19 cellular contexts compared by ENCODE assay signal in genomic region chr7:142611566-142612250, GRCh38.
A peak's percentile ranks its signal among the peaks of the same experiment; 100 is the strongest.
DNase-seq lines count a peak whose midpoint lies in the region; ATAC-seq, FAIRE-seq and TF ChIP-seq lines count a peak whose summit lies in the region.
"Had no signal": no experiment of that assay in that cellular context is flagged by ENCODE, and none has a peak within 500 bp of the region (broad histone marks: within the 10 kb centered on the region; RNA-seq: fewer than 3 reads in every experiment).

No MANE protein-coding gene starts in this region.

- H3K36me3 ChIP-seq in RWPE2 (ENCODE audit: low read depth): no peaks in the 10 kb centered on the region
- H3K36me3 ChIP-seq in H1 (ENCODE audit: control insufficient read depth in 2 of 4, insufficient read depth in 4 of 4, low read length in 3 of 4): no peaks in the 10 kb centered on the region
- H3K36me3 ChIP-seq: gastrocnemius medialis, upper lobe of left lung had no signal

- no peak for TF ChIP-seq EP300 in H1 (IDR thresholded peaks at IDR 0.05; ENCODE audit: borderline replicate concordance in 1 of 2, low read depth in 2 of 2, low read length in 2 of 2)

- H3K4me1 Mint-ChIP-seq in activated naive CD4-positive, alpha-beta T cell treated with anti-CD3 and anti-CD28 coated beads for 36 hours (ENCODE audit: low read depth): peaks cover 43% of the 10 kb centered on the region
- H3K4me1 Mint-ChIP-seq: naive B cell had no signal

- H2BK12ac ChIP-seq in H1 (ENCODE audit: low read depth, low read length): no peak overlapping the region

- no peaks in the 10 kb centered on the region for H3K79me1 ChIP-seq in H1 (ENCODE audit: low read depth, low read length)

- H3K36me3 Mint-ChIP-seq in activated naive CD4-positive, alpha-beta T cell treated with anti-CD3 and anti-CD28 coated beads for 36 hours (ENCODE audit: low read depth): no peaks in the 10 kb centered on the region
- H3K36me3 Mint-ChIP-seq: naive B cell; stimulated activated naive B cell treated with anti-CD40 and anti-IgM and Interleukin-4, amounts not matched to agents 10 μg/mL and 1 μg/mL and 100 μg/mL, for 72 hours had no signal

- H2AFZ ChIP-seq in H1 (ENCODE audit: low read length): peak overlapping the region; percentile 76; the same call in 1 of the 2 replicates

- intact Hi-C loops in activated naive CD4-positive, alpha-beta T cell treated with anti-CD3 and anti-CD28 coated beads for 36 hours (cut with micrococcal nuclease): no loop called here

- no peak for DNase-seq in activated naive CD4-positive, alpha-beta T cell treated with anti-CD3 and anti-CD28 coated beads for 36 hours
- no peak for DNase-seq in activated naive CD4-positive, alpha-beta T cell (lab: John Stamatoyannopoulos, UW)
- DNase-seq in RWPE2 (ENCODE audit: low spot score): no peak
- no peak for DNase-seq in H1 (ENCODE audit: low read depth in 1 of 2, low spot score in 2 of 2)
- DNase-seq in skeletal muscle cell (ENCODE audit: low read depth): peak; percentile 23
- DNase-seq in HPDE6-E6E7 (ENCODE audit: extremely low spot score): no peak
- no peak for DNase-seq in SKM-1 (lab: John Stamatoyannopoulos, UW; ENCODE audit: unreplicated experiment)
- DNase-seq: activated CD8-positive, alpha-beta memory T cell treated with anti-CD3 and anti-CD28 coated beads for 24 hours; activated naive CD4-positive, alpha-beta T cell treated with anti-CD3 and anti-CD28 coated beads, Interleukin-2, amount 50 U/mL, for 16 hours; effector CD8-positive, alpha-beta T cell; gastrocnemius medialis; naive B cell; NCI-H1105 treated with DMSO at 0.1 percent for 48 hours; SIG-M5; stimulated activated naive B cell treated with anti-CD40 and anti-IgM and Interleukin-4, amounts not matched to agents 10 μg/mL and 1 μg/mL and 100 μg/mL, for 72 hours; upper lobe of left lung had no signal

- no peak overlapping the region for H3K23ac ChIP-seq in H1 (ENCODE audit: insufficient read length)

- no peak overlapping the region for H2BK5ac ChIP-seq in H1 (ENCODE audit: low read depth, low read length)

- H3K79me2 ChIP-seq in H1 (ENCODE audit: control insufficient read depth in 1 of 2, insufficient read depth in 2 of 2, low read length in 2 of 2): no peaks in the 10 kb centered on the region

- H4K91ac ChIP-seq in H1 (replicated peaks; ENCODE audit: insufficient read length, low read length): no peak overlapping the region

- POLR2A ChIA-PET in H1 (lab: Charles Lee; ENCODE audit: partially characterized antibody): interaction anchor here (1.1 kb wide), 1 partner anchor 13 kb away, joined by 3 read pairs; no protein-coding TSS in a partner anchor

- no peak for TF ChIP-seq CTCF in RWPE2 (IDR thresholded peaks at IDR 0.05; ENCODE audit: poor library complexity, severe bottlenecking)
- TF ChIP-seq CTCF in H1 (IDR thresholded peaks at IDR 0.05; ENCODE audit: control extremely low read depth in 1 of 3, insufficient read depth in 1 of 3, low read depth in 1 of 3, low read length in 3 of 3): no peak

- H3K27ac Mint-ChIP-seq in activated naive CD4-positive, alpha-beta T cell treated with anti-CD3 and anti-CD28 coated beads for 36 hours: peak overlapping the region; percentile 85
- H3K27ac Mint-ChIP-seq: naive B cell; progenitor cell of endocrine pancreas; stimulated activated naive B cell treated with anti-CD40 and anti-IgM and Interleukin-4, amounts not matched to agents 10 μg/mL and 1 μg/mL and 100 μg/mL, for 72 hours had no signal

- no peaks in the 10 kb centered on the region for H3K27me3 Mint-ChIP-seq in activated naive CD4-positive, alpha-beta T cell treated with anti-CD3 and anti-CD28 coated beads for 36 hours (ENCODE audit: low read depth)

- H3K27me3 ChIP-seq in RWPE2 (ENCODE audit: insufficient read depth, poor library complexity, severe bottlenecking): no peaks in the 10 kb centered on the region
- H3K27me3 ChIP-seq in H1 (replicated peaks in 1 of 4; ENCODE audit: control insufficient read depth in 3 of 4, extremely low read depth in 1 of 4, insufficient read depth in 3 of 4, low read length in 3 of 4): no peaks in the 10 kb centered on the region
- H3K27me3 ChIP-seq: gastrocnemius medialis, upper lobe of left lung had no signal

- H2BK20ac ChIP-seq in H1 (ENCODE audit: low read length): no peak overlapping the region

- no peaks in the 10 kb centered on the region for H4K20me1 ChIP-seq in H1 (replicated peaks in 1 of 2; ENCODE audit: control insufficient read depth in 1 of 2, insufficient read depth in 2 of 2, low read length in 2 of 2)

- H4K8ac ChIP-seq in H1 (ENCODE audit: extremely low read depth, insufficient read depth, low read length): peak overlapping the region; percentile 31; the same call in 1 of the 2 replicates

- no peak overlapping the region for H3K4ac ChIP-seq in H1 (replicated peaks; ENCODE audit: insufficient read length, low read depth, low read length)

- no peak overlapping the region for H3K4me3 ChIP-seq in RWPE2 (ENCODE audit: severe bottlenecking)
- no peak overlapping the region for H3K4me3 ChIP-seq in H1 (ENCODE audit: extremely low read depth in 1 of 4, insufficient read depth in 2 of 4, low read depth in 3 of 4, low read length in 4 of 4)
- H3K4me3 ChIP-seq in skeletal muscle cell (ENCODE audit: low read depth, low read length): no peak overlapping the region
- H3K4me3 ChIP-seq: gastrocnemius medialis, upper lobe of left lung had no signal

- no peak overlapping the region for H3K18ac ChIP-seq in H1 (ENCODE audit: extremely low read depth, low read length)

- H2AK5ac ChIP-seq in H1 (ENCODE audit: low read depth, low read length): no peak overlapping the region

- no peak overlapping the region for H4K5ac ChIP-seq in H1 (ENCODE audit: insufficient read length, low read depth, low read length)

- no peaks in the 10 kb centered on the region; the same call in 1 of the 2 replicates for H3K23me2 ChIP-seq in H1 (ENCODE audit: low read depth, low read length)

- H2BK120ac ChIP-seq in H1 (replicated peaks; ENCODE audit: low read depth, low read length): no peak overlapping the region

- H3K4me2 ChIP-seq in H1 (ENCODE audit: insufficient read depth in 1 of 2, low read depth in 2 of 2, low read length in 2 of 2): no peak overlapping the region

- H3K9me3 Mint-ChIP-seq in activated naive CD4-positive, alpha-beta T cell treated with anti-CD3 and anti-CD28 coated beads for 36 hours: no peaks in the 10 kb centered on the region
- H3K9me3 Mint-ChIP-seq: naive B cell; stimulated activated naive B cell treated with anti-CD40 and anti-IgM and Interleukin-4, amounts not matched to agents 10 μg/mL and 1 μg/mL and 100 μg/mL, for 72 hours had no signal

- H3K4me1 ChIP-seq in RWPE2 (ENCODE audit: insufficient read depth, poor library complexity, severe bottlenecking) (peaks cover 12% of the 10 kb centered on the region), H1 (replicated peaks in 1 of 4; ENCODE audit: control insufficient read depth in 3 of 4, insufficient read depth in 4 of 4, low read length in 3 of 4) (peaks cover 0 to 2% (median 1%) of the 10 kb centered on the region in 4 experiments; a peak in 2 of 7 replicates)

- H3K56ac ChIP-seq in H1 (replicated peaks; ENCODE audit: insufficient read length, low read depth, low read length): no peak overlapping the region

- TF ChIP-seq RAD21 in H1 (IDR thresholded peaks at IDR 0.05 in 1 of 2, conservative IDR thresholded peaks at IDR 0.05 in 1 of 2; ENCODE audit: low read depth in 2 of 2, low read length in 2 of 2): no peak

- no peak overlapping the region for H2BK15ac ChIP-seq in H1 (ENCODE audit: low read length)

- H3K27ac ChIP-seq in RWPE2 (ENCODE audit: poor library complexity, severe bottlenecking) (peak overlapping the region; percentile 71), H1 (ENCODE audit: low read depth, low read length) (no peak overlapping the region)
- H3K27ac ChIP-seq: gastrocnemius medialis, upper lobe of left lung had no signal

- no peak overlapping the region for H3K14ac ChIP-seq in H1 (ENCODE audit: insufficient read length)

- FAIRE-seq in H1 (lab: Jason Lieb, UNC): no peak
- FAIRE-seq: TTC549 had no signal

- no peak for TF ChIP-seq POLR2A in H1 (IDR thresholded peaks at IDR 0.05; ENCODE audit: control extremely low read depth in 1 of 2, low read depth in 2 of 2, low read length in 2 of 2)

- no peak overlapping the region for H3K9ac ChIP-seq in H1 (replicated peaks in 1 of 4; ENCODE audit: extremely low read depth in 1 of 4, low read depth in 3 of 4, low read length in 3 of 4)

- ATAC-seq in RWPE2 (ENCODE audit: low read depth): no peak
- ATAC-seq in GM21619 (IDR thresholded peaks at IDR 0.05; ENCODE audit: unreplicated experiment): no peak
- ATAC-seq: stimulated activated naive B cell treated with anti-CD40 and anti-IgM and Interleukin-4, amounts not matched to agents 10 μg/mL and 1 μg/mL and 100 μg/mL, for 72 hours had no signal

- WGBS in H1 (ENCODE audit: extremely low coverage in 1 of 2, insufficient coverage in 1 of 2, insufficient read length in 1 of 2, insufficient replicate concordance in 2 of 2, low coverage in 1 of 2, low lambda C conversion rate in 2 of 2, missing lambda C conversion rate in 1 of 2), 2 experiments: 95% methylated on average over 7 of the region's 8 CpGs; no CpG with 5 or more reads in 1 of the 2 experiments

- CTCF ChIA-PET in activated naive CD4-positive, alpha-beta T cell treated with anti-CD3 and anti-CD28 coated beads for 36 hours (lab: Charles Lee): interaction anchor here (0.8 to 1.2 kb wide), 2 partner anchors 15 to 200 kb away, joined by 3 read pairs; no protein-coding TSS in a partner anchor
- CTCF ChIA-PET in H1 (lab: Charles Lee; ENCODE audit: partially characterized antibody): interaction anchor here (0.6 to 11.1 kb wide), 7 partner anchors 14 to 257 kb away, joined by 3 to 102 read pairs (median 4); no protein-coding TSS in a partner anchor

- H3K9me3 ChIP-seq in RWPE2 (ENCODE audit: severe bottlenecking): no peaks in the 10 kb centered on the region
- H3K9me3 ChIP-seq in H1 (ENCODE audit: insufficient read depth in 2 of 2, low read depth in 1 of 2, low read length in 1 of 2): no peaks in the 10 kb centered on the region
- H3K9me3 ChIP-seq: gastrocnemius medialis, upper lobe of left lung had no signal

- H3K4me3 Mint-ChIP-seq in activated naive CD4-positive, alpha-beta T cell treated with anti-CD3 and anti-CD28 coated beads for 36 hours: no peak overlapping the region
- H3K4me3 Mint-ChIP-seq: naive B cell; stimulated activated naive B cell treated with anti-CD40 and anti-IgM and Interleukin-4, amounts not matched to agents 10 μg/mL and 1 μg/mL and 100 μg/mL, for 72 hours had no signal

TF ChIP-seq in H1, 55 proteins besides CTCF, POLR2A, EP300 and RAD21:
- TF ChIP-seq HDAC2 (IDR thresholded peaks at IDR 0.05; ENCODE audit: borderline replicate concordance in 1 of 2, low read depth in 2 of 2, low read length in 2 of 2) (no peak), CEBPB (IDR thresholded peaks at IDR 0.05; ENCODE audit: low read depth, low read length) (no peak), JUN (IDR thresholded peaks at IDR 0.05; ENCODE audit: low read depth, low read length) (no peak), SAP30 (IDR thresholded peaks at IDR 0.05; ENCODE audit: insufficient read depth, insufficient replicate concordance, low read length) (no peak), MAFK (IDR thresholded peaks at IDR 0.05; ENCODE audit: low read depth, low read length) (no peak), RXRA (IDR thresholded peaks at IDR 0.05; ENCODE audit: insufficient read depth, low read depth, low read length) (no peak), EGR1 (IDR thresholded peaks at IDR 0.05; ENCODE audit: borderline replicate concordance, low read depth, low read length) (no peak)
